ENCODE assay signal across 14 cellular contexts in the genomic region with DNA sequence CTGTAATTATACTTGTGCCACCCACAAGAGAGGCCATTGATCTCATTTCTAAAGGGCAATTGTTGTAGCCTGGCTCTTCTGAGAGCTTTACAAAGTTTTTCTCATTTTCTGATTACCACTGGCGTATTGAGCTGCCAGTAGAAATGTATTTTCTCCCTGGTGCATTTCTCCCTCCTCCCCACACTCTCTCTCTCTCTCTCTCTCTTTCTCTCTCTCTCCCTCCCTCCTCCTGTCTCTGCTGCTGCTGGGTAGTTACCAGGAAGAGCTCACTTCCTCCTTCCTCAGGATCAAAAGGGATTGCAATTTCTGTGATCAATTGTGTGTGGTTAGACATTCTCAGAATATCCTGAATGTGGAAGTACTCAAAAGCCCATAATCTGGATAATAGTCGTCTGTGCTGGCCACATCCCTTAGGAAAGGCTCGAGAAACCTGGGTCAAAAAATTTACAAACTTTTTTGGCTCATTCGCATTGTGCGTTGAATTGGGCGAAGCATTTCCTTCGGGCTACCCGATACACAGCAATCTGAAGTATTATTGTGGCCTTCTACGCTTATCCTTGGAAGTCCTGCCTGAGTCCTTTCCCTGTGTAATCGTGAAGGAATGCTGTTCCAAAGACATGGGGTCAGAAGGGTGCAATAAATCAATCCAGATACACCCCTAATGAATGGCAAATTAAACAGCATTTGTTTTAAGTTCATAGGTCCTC.
DNase-seq lines count a peak whose midpoint lies in the region; ATAC-seq and TF ChIP-seq lines count a peak whose summit lies in the region.
"Had no signal": no experiment of that assay in that cellular context is flagged by ENCODE, and none has a peak within 500 bp of the region (broad histone marks: within the 10 kb centered on the region; RNA-seq: fewer than 3 reads in every experiment).

No MANE protein-coding gene starts in this region.

- TF ChIP-seq POLR2A in NB4 (IDR thresholded peaks at IDR 0.05; ENCODE audit: extremely low read depth, insufficient read length) = no peak

- peak overlapping the region; percentile 57 for H3K27ac ChIP-seq in mammary epithelial cell (ENCODE audit: insufficient read depth, low read depth, low read length)
- no peak overlapping the region for H3K27ac ChIP-seq in neuronal stem cell (replicated peaks; ENCODE audit: low read length)
- H3K27ac ChIP-seq: lower lobe of right lung, sigmoid colon had no signal

- H2BK5ac ChIP-seq in neuronal stem cell (ENCODE audit: low read length) = no peak overlapping the region

- H3K79me2 ChIP-seq in mammary epithelial cell (ENCODE audit: insufficient read depth, low read length) = no peaks in the 10 kb centered on the region

- H3K36me3 ChIP-seq in mammary epithelial cell (ENCODE audit: insufficient read depth, low read length) (no peaks in the 10 kb centered on the region), neuronal stem cell (replicated peaks in 1 of 2; ENCODE audit: control insufficient read depth in 2 of 2, insufficient read depth in 2 of 2, low read length in 2 of 2) (no peaks in the 10 kb centered on the region)
- H3K36me3 ChIP-seq: lower lobe of right lung, sigmoid colon had no signal

- WGBS in mammary epithelial cell (ENCODE audit: low coverage, missing lambda C conversion rate) = 40% methylated on average over 10 of the region's 10 CpGs
- no CpG with 5 or more reads among the region's 10 CpGs for WGBS in neuronal stem cell (ENCODE audit: extremely low coverage in 2 of 2, insufficient read length in 2 of 2, insufficient replicate concordance in 1 of 2), 2 donors

- peak overlapping the region; percentile 35 for H3K4me2 ChIP-seq in mammary epithelial cell (ENCODE audit: insufficient read depth, low read depth, low read length)
- H3K4me2 ChIP-seq in neuronal stem cell (ENCODE audit: insufficient read depth, low read length, poor library complexity, severe bottlenecking) = no peak overlapping the region

- H3K27me3 ChIP-seq in mammary epithelial cell (ENCODE audit: insufficient read depth, low read length) (no peaks in the 10 kb centered on the region), neuronal stem cell (ENCODE audit: control insufficient read depth in 3 of 3, insufficient read depth in 3 of 3, low read depth in 1 of 3, low read length in 3 of 3) (no peaks in the 10 kb centered on the region)

- H3K36me3 Mint-ChIP-seq in activated naive CD4-positive, alpha-beta T cell treated with anti-CD3 and anti-CD28 coated beads, Interleukin-2, amount 50 U/mL, for 72 hours = peaks cover 0 to 4% of the 10 kb centered on the region in 2 donors

- H3K4me3 ChIP-seq in NB4 (ENCODE audit: low read depth, low read length) (no peak overlapping the region), mammary epithelial cell (replicated peaks in 1 of 3; ENCODE audit: insufficient read depth in 1 of 3, low read depth in 2 of 3, low read length in 3 of 3) (no peak overlapping the region), neuronal stem cell (ENCODE audit: low read length in 2 of 2) (no peak overlapping the region)
- H3K4me3 ChIP-seq: lower lobe of right lung, sigmoid colon had no signal

- no peak overlapping the region for H3K18ac ChIP-seq in neuronal stem cell (ENCODE audit: low read length)

- no peak overlapping the region for H2BK15ac ChIP-seq in neuronal stem cell (ENCODE audit: low read length)

- H4K8ac ChIP-seq in neuronal stem cell (ENCODE audit: low read depth, low read length) = no peak overlapping the region

- dilution Hi-C loops in mammary epithelial cell (cut with HindIII; ENCODE audit: low sequenced_read_pairs) = no loop called here

- H4K20me1 ChIP-seq in mammary epithelial cell (ENCODE audit: insufficient read depth, low read length) = no peaks in the 10 kb centered on the region

- no peak overlapping the region for H3K14ac ChIP-seq in neuronal stem cell (ENCODE audit: low read length)

- H3K4ac ChIP-seq in neuronal stem cell (ENCODE audit: low read length) = no peak overlapping the region

- no peak overlapping the region for H2BK120ac ChIP-seq in neuronal stem cell (ENCODE audit: low read depth, low read length)

- H3K27ac Mint-ChIP-seq in activated naive CD4-positive, alpha-beta T cell treated with anti-CD3 and anti-CD28 coated beads, Interleukin-2, amount 50 U/mL, for 72 hours = no peak overlapping the region
- H3K27ac Mint-ChIP-seq: activated CD4-positive, alpha-beta memory T cell treated with anti-CD3 and anti-CD28 coated beads, Interleukin-2, amount 10 ng/mL, durations not matched to agents 7 days and 5 days had no signal

- H2AFZ ChIP-seq in mammary epithelial cell (ENCODE audit: low read depth, low read length) = peak overlapping the region; percentile 61
- peak overlapping the region; percentile 19 for H2AFZ ChIP-seq in neuronal stem cell (ENCODE audit: low read length)

- peaks cover 3% of the 10 kb centered on the region for H3K9me3 ChIP-seq in mammary epithelial cell (replicated peaks; ENCODE audit: insufficient read depth, low read length)
- peaks cover 0 to 10% of the 10 kb centered on the region in 2 donors for H3K9me3 ChIP-seq in neuronal stem cell (replicated peaks in 1 of 2; ENCODE audit: control insufficient read depth in 2 of 2, insufficient read depth in 1 of 2, low read depth in 1 of 2, low read length in 2 of 2)
- H3K9me3 ChIP-seq: sigmoid colon had no signal

- intact Hi-C loops in mammary epithelial cell (cut with micrococcal nuclease) = no loop called here

- ATAC-seq in activated naive CD4-positive, alpha-beta T cell treated with anti-CD3 and anti-CD28 coated beads, Interleukin-2, amount 50 U/mL, for 72 hours = no peak
- no peak for ATAC-seq in GM18502 (IDR thresholded peaks at IDR 0.05; ENCODE audit: poor library complexity, unreplicated experiment)
- ATAC-seq: lower lobe of right lung had no signal

- in situ Hi-C loops in mammary epithelial cell (cut with MboI; ENCODE audit: low sequenced_read_pairs in 2 of 2) = no loop called here

- peaks cover 3 to 6% of the 10 kb centered on the region in 2 donors for H3K9me3 Mint-ChIP-seq in activated naive CD4-positive, alpha-beta T cell treated with anti-CD3 and anti-CD28 coated beads, Interleukin-2, amount 50 U/mL, for 72 hours
- H3K9me3 Mint-ChIP-seq: activated CD4-positive, alpha-beta memory T cell treated with anti-CD3 and anti-CD28 coated beads, Interleukin-2, amount 10 ng/mL, durations not matched to agents 7 days and 5 days had no signal

- no peak overlapping the region for H2BK12ac ChIP-seq in neuronal stem cell (ENCODE audit: low read length)

- H3K9ac ChIP-seq in mammary epithelial cell (ENCODE audit: insufficient read depth, low read length) (peak overlapping the region; percentile 31), neuronal stem cell (ENCODE audit: low read depth, low read length, poor library complexity) (no peak overlapping the region)

- CTCF ChIA-PET in mammary epithelial cell (lab: Charles Lee; ENCODE audit: low non-redundant PET) = no interaction called here

- H2AK5ac ChIP-seq in neuronal stem cell (ENCODE audit: low read depth, low read length) = no peak overlapping the region

- no peak overlapping the region for H3K23ac ChIP-seq in neuronal stem cell (ENCODE audit: low read depth, low read length, poor library complexity)

- H3K79me1 ChIP-seq in neuronal stem cell (ENCODE audit: low read depth, low read length) = no peaks in the 10 kb centered on the region

- peaks cover 55% of the 10 kb centered on the region for H3K4me1 ChIP-seq in mammary epithelial cell (ENCODE audit: insufficient read depth, low read length)
- peaks cover 0 to 6% of the 10 kb centered on the region in 2 donors for H3K4me1 ChIP-seq in neuronal stem cell (ENCODE audit: control insufficient read depth in 2 of 2, insufficient read depth in 1 of 2, low read depth in 1 of 2, low read length in 2 of 2)

- DNase-seq in ELR (ENCODE audit: low read depth) (peak; percentile 81), NB4 (ENCODE audit: low read depth) (peak; percentile 20), mammary epithelial cell (no peak), neuronal stem cell (ENCODE audit: low spot score) (no peak)
- no peak for DNase-seq in stimulated activated CD4-positive, alpha-beta T cell treated with anti-CD3 and anti-CD28 coated beads, Interleukin-1b, Interleukin-23, amount 100 ng/mL, for 48 hours
- no peak for DNase-seq in stimulated activated CD4-positive, alpha-beta T cell treated with anti-CD3 and anti-CD28 coated beads, Interleukin-4, amount 100 ng/mL, for 24 hours
- DNase-seq in activated naive CD4-positive, alpha-beta T cell treated with anti-CD3 and anti-CD28 coated beads, Interleukin-2, amount 50 U/mL, for 72 hours (ENCODE audit: low spot score in 2 of 2) = no peak
- DNase-seq: activated CD4-positive, alpha-beta memory T cell treated with anti-CD3 and anti-CD28 coated beads, Interleukin-2, amount 10 ng/mL, durations not matched to agents 7 days and 5 days; aorta; lower lobe of right lung; NCI-H2081; Right ventricle myocardium superior; sigmoid colon had no signal

- BruUV-seq in mammary epithelial cell (replicated peaks; lab: Mats Ljungman, UMichigan) = no TSS peak

- no peak for TF ChIP-seq CTCF in NB4 (IDR thresholded peaks at IDR 0.05; ENCODE audit: low read depth, low read length)
- TF ChIP-seq CTCF in mammary epithelial cell (conservative IDR thresholded peaks at IDR 0.05 in 1 of 2, IDR thresholded peaks at IDR 0.05 in 1 of 2; ENCODE audit: extremely low read depth in 1 of 2, insufficient read depth in 1 of 2, low read depth in 1 of 2, low read length in 2 of 2) = no peak

- no peak overlapping the region for H4K91ac ChIP-seq in neuronal stem cell (ENCODE audit: low read depth, low read length, poor library complexity)

Comparison
In these comparisons a context has a peak if more than half of its experiments do, and no peak if none do; other contexts are left out.
1. DNase-seq: peak in ELR (single experiment) and NB4 (single experiment); none in mammary epithelial cell (single experiment), neuronal stem cell (single experiment), stimulated activated CD4-positive, alpha-beta T cell treated with anti-CD3 and anti-CD28 coated beads, Interleukin-1b, Interleukin-23, amount 100 ng/mL, for 48 hours (single experiment), stimulated activated CD4-positive, alpha-beta T cell treated with anti-CD3 and anti-CD28 coated beads, Interleukin-4, amount 100 ng/mL, for 24 hours (single experiment) and activated naive CD4-positive, alpha-beta T cell treated with anti-CD3 and anti-CD28 coated beads, Interleukin-2, amount 50 U/mL, for 72 hours (0 of 2).